ENCODE assay signal across 1 cellular context in genomic region chr6:170522565-170523183, GRCh38.
TF ChIP-seq lines count a peak whose summit lies in the region.

No MANE protein-coding gene starts in this region.

TF ChIP-seq in neural cell, 6 proteins besides CTCF, POLR2A, EP300 and RAD21 (continued from another document):
- no peak for TF ChIP-seq POLR2AphosphoS5 (IDR thresholded peaks at IDR 0.05)
- no peak for TF ChIP-seq EZH2 (IDR thresholded peaks at IDR 0.05; ENCODE audit: borderline replicate concordance, insufficient read depth, low read length, poor library complexity, severe bottlenecking)
- TF ChIP-seq SMC3 (conservative IDR thresholded peaks at IDR 0.05; ENCODE audit: poor library complexity) = no peak
- TF ChIP-seq MXI1 (conservative IDR thresholded peaks at IDR 0.05; ENCODE audit: poor library complexity, severe bottlenecking) = no peak
- TF ChIP-seq TAF1 (IDR thresholded peaks at IDR 0.05; ENCODE audit: low read depth) = no peak
